24 cellular contexts compared by ENCODE assay signal in the genomic region with DNA sequence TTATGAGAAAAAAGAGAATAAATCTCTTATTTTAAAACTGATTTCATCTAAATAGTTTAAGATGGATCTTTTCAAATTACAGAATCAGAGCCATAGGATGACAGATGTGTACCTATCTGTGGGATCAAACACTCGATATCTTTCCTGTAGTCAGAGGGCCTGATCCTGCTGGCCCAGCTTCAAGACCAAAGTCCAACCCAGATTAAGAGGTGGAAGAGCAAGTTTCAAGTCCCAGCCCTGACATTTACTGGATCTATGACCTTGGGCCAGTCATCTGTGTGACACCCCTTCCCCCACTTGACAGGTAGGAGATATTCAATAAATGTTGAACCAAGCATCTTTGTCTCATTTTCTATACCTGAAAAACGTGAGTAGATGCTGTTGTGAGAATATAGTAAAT.
"Had no signal": no experiment of that assay in that cellular context is flagged by ENCODE, and none has a peak within 500 bp of the region (broad histone marks: within the 10 kb centered on the region; RNA-seq: fewer than 3 reads in every experiment).

No MANE protein-coding gene starts in this region.

- H3K79me2 ChIP-seq: parathyroid adenoma had no signal

- H3K4me3 ChIP-seq: neural progenitor cell, ovary, psoas muscle, skin epidermis, stomach, thoracic aorta, thyroid gland, tibial nerve, upper lobe of right lung, uterus had no signal

- H3K9me3 ChIP-seq: ovary, psoas muscle, stomach, thoracic aorta, thyroid gland, tibial nerve, upper lobe of right lung, uterus had no signal

- H3K27me3 ChIP-seq: ovary, stomach, thyroid gland, tibial nerve, upper lobe of right lung, uterus had no signal

- H3K36me3 ChIP-seq: neural progenitor cell, ovary, stomach, thoracic aorta, thyroid gland, tibial nerve, upper lobe of right lung, uterus had no signal

- H3K4me2 ChIP-seq: neural progenitor cell had no signal

- H2AFZ ChIP-seq: neural progenitor cell, parathyroid adenoma had no signal

- ATAC-seq: naive thymus-derived CD4-positive, alpha-beta T cell; natural killer cell; psoas muscle; right cardiac atrium; sciatic nerve; stimulated activated effector memory CD8-positive, alpha-beta T cell treated with anti-CD3 and anti-CD28 coated beads, Interleukin-12 subunit alpha, Interleukin-12 subunit beta, amount 100 ng/mL, for 72 hours; stimulated activated naive B cell treated with anti-CD40 and anti-IgM and Interleukin-4, amounts not matched to agents 10 μg/mL and 1 μg/mL and 100 μg/mL, for 72 hours; upper lobe of right lung had no signal

- H3K9ac ChIP-seq: neural progenitor cell, parathyroid adenoma had no signal

- H3K4me1 ChIP-seq: neural progenitor cell, psoas muscle, stomach, thyroid gland, tibial nerve, upper lobe of right lung, uterus had no signal

- H3K27ac ChIP-seq: neural progenitor cell, ovary, parathyroid adenoma, psoas muscle, skin epidermis, stomach, thoracic aorta, thyroid gland, tibial nerve, upper lobe of right lung, uterus had no signal

- DNase-seq: naive thymus-derived CD4-positive, alpha-beta T cell; natural killer cell; occipital lobe; ovary; posterior cingulate gyrus; psoas muscle; right cardiac atrium; stimulated activated CD4-positive, alpha-beta T cell treated with anti-CD3 and anti-CD28 coated beads, Interleukin-15, amount 100 ng/mL, for 24 hours; stimulated activated CD4-positive, alpha-beta T cell treated with anti-CD3 and anti-CD28 coated beads, Interleukin-2, amount 100 ng/mL, for 24 hours; stimulated activated CD4-positive, alpha-beta T cell treated with anti-CD3 and anti-CD28 coated beads, Interleukin-2, amount 100 ng/mL, for 48 hours; stimulated activated CD4-positive, alpha-beta T cell treated with anti-CD3 and anti-CD28 coated beads, Interleukin-4, amount 100 ng/mL, for 24 hours; stimulated activated naive B cell treated with anti-CD40 and anti-IgM and Interleukin-4, amounts not matched to agents 10 μg/mL and 1 μg/mL and 100 μg/mL, for 72 hours; stimulated activated naive CD4-positive, alpha-beta T cell treated with Interleukin-2 at 50 U/mL for 16 hours; stomach; thyroid gland; upper lobe of right lung; uterus had no signal
